26 cellular contexts compared by ENCODE assay signal in the genomic region with DNA sequence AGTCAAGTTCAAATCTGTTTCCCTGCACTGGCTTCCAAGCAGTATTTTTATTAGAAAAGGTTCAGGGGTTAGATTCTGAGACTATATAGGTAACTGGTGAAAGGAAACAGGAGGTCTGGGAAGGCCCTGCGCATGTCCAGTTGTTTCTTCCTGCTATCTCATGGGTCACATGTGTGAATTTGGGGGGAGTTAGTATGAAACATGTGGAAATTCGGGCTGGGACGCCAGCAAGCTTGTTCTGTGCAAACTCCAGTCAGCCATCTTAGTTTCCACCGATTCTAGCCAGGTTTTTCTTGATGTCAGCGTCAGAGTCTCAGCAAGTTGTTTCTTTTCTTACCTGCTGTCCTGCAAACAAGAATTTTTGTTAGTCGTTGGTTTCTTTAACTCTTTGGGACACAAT.
"Had no signal": no experiment of that assay in that cellular context is flagged by ENCODE, and none has a peak within 500 bp of the region (broad histone marks: within the 10 kb centered on the region; RNA-seq: fewer than 3 reads in every experiment).

No MANE protein-coding gene starts in this region.

- H3K4me2 ChIP-seq: neural progenitor cell had no signal

- DNase-seq: hypothalamus; immature natural killer cell; kidney; left ventricle myocardium inferior; mesendoderm; naive B cell; natural killer cell; nephron progenitor cell; pancreas; posterior cingulate gyrus; retina; right cardiac atrium; sigmoid colon; small intestine; spleen; stimulated activated CD4-positive, alpha-beta T cell treated with anti-CD3 and anti-CD28 coated beads, Interleukin-4, amount 100 ng/mL, for 24 hours; stimulated activated naive CD4-positive, alpha-beta T cell; tibial artery; trophoblast cell; upper lobe of right lung had no signal

- H3K9ac ChIP-seq: neural progenitor cell had no signal

- H2AFZ ChIP-seq: neural progenitor cell had no signal

- H3K4me1 ChIP-seq: neural progenitor cell, prostate gland had no signal

- H3K9me3 ChIP-seq: left ventricle myocardium inferior, pancreas, prostate gland, sigmoid colon, suprapubic skin, thoracic aorta, tibial artery, upper lobe of right lung had no signal

- H3K4me3 ChIP-seq: left ventricle myocardium inferior, lung, neural progenitor cell, pancreas, prostate gland, sigmoid colon, spleen, suprapubic skin, thoracic aorta, tibial artery, upper lobe of right lung had no signal

- H3K27ac ChIP-seq: left ventricle myocardium inferior, neural progenitor cell, pancreas, prostate gland, sigmoid colon, suprapubic skin, thoracic aorta, tibial artery, upper lobe of right lung had no signal

- ATAC-seq: natural killer cell; pancreas; right cardiac atrium; stimulated activated effector memory CD8-positive, alpha-beta T cell treated with anti-CD3 and anti-CD28 coated beads, Interleukin-12 subunit alpha, Interleukin-12 subunit beta, amount 100 ng/mL, for 72 hours; upper lobe of right lung had no signal

- H3K27me3 ChIP-seq: neural progenitor cell, pancreas, sigmoid colon, suprapubic skin, tibial artery, upper lobe of right lung had no signal

- H3K36me3 ChIP-seq: left ventricle myocardium inferior, neural progenitor cell, pancreas, prostate gland, sigmoid colon, spleen, suprapubic skin, thoracic aorta, tibial artery, upper lobe of right lung had no signal
